In the genomic region with DNA sequence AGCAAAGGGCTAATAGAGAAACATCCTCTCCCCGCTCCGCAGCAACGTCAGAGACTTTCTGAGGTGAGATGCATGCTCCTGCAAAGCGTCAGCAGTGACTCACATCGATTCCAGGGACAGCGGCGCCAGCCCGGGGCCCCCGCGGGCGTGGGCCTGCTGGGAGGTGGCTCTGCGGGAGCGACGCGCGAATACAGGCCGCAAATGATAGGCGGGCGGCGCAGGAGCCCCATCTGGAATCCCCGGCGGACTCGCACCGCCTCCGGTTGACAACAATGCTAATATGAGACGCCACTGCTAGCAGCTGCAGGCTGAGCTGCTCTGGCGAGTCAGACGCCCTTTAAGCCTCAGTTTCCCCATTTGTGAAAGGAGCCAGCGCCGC, we compare ENCODE assay signal across 8 cellular contexts. TPM values are rescaled to one million over a fixed set of nuclear protein-coding genes. Genes with fewer than 3 reads are reported as not detected.
A peak's percentile ranks its signal among the peaks of the same experiment; 100 is the strongest.
DNase-seq lines count a peak whose midpoint lies in the region; ATAC-seq, FAIRE-seq and TF ChIP-seq lines count a peak whose summit lies in the region.

No MANE protein-coding gene starts in this region.

- peak overlapping the region; percentile 79 for H2AFZ ChIP-seq in neuron (ENCODE audit: low read depth, low read length)

- H3K36me3 ChIP-seq in neuron (ENCODE audit: insufficient read depth, low read length) (peaks cover 20% of the 10 kb centered on the region), stomach smooth muscle (ENCODE audit: control insufficient read depth in 2 of 2, insufficient read depth in 2 of 2, low read length in 2 of 2) (peaks cover 8 to 12% of the 10 kb centered on the region in 2 donors)

- no peaks in the 10 kb centered on the region for H3K27me3 ChIP-seq in neuron (ENCODE audit: insufficient read depth, low read length)
- no peaks in the 10 kb centered on the region for H3K27me3 ChIP-seq in stomach smooth muscle (ENCODE audit: control insufficient read depth in 1 of 2, insufficient read depth in 2 of 2, low read length in 2 of 2)

- ATAC-seq in GM18511 (IDR thresholded peaks at IDR 0.05; ENCODE audit: unreplicated experiment) (peak; percentile 10), HG03378 (IDR thresholded peaks at IDR 0.05; ENCODE audit: unreplicated experiment) (peak; percentile 8)

- DNase-seq in RCC 7860 (ENCODE audit: low spot score) (peak; percentile 85), fibroblast of villous mesenchyme (ENCODE audit: low read depth) (peak; percentile 91), NCI-H526 treated with DMSO at 0.1 percent for 48 hours (lab: John Stamatoyannopoulos, UW) (no peak)
- peak; percentile 87 for DNase-seq in activated T-helper 9 cell treated with anti-CD3 and anti-CD28 coated beads, Interleukin-2, amount 50 U/mL, for 16 hours (ENCODE audit: low read depth)

- no peaks in the 10 kb centered on the region for H3K9me3 ChIP-seq in neuron (ENCODE audit: low read length)
- no peaks in the 10 kb centered on the region for H3K9me3 ChIP-seq in stomach smooth muscle (ENCODE audit: control insufficient read depth in 2 of 2, low read length in 2 of 2)

- peak; percentile 30 for FAIRE-seq in RCC 7860 (lab: Jason Lieb, UNC)

- peak overlapping the region; percentile 67 for H3K27ac ChIP-seq in stomach smooth muscle (ENCODE audit: low read length)

- no peak for TF ChIP-seq CTCF in fibroblast of villous mesenchyme (IDR thresholded peaks at IDR 0.05; ENCODE audit: insufficient read depth, low read depth, low read length)

- H3K4me1 ChIP-seq in neuron (ENCODE audit: insufficient read depth, low read length), result peaks cover 14% of the 10 kb centered on the region
- peaks cover 7% of the 10 kb centered on the region for H3K4me1 ChIP-seq in stomach smooth muscle (ENCODE audit: control insufficient read depth, insufficient read depth, low read length)

- H3K9ac ChIP-seq in stomach smooth muscle (ENCODE audit: low read length in 2 of 2), result peak overlapping the region; percentile 73 to 88

- peak overlapping the region; percentile 82 for H3K4me3 ChIP-seq in fibroblast of villous mesenchyme (ENCODE audit: low read depth, low read length)
- H3K4me3 ChIP-seq in neuron (ENCODE audit: low read length), result peak overlapping the region; percentile 91
- peak overlapping the region; percentile 84 to 91 for H3K4me3 ChIP-seq in stomach smooth muscle (ENCODE audit: low read length in 2 of 2)

RNA-seq across cellular contexts. Expression of gene RANGAP1, which starts 0.6 kb away (rescaled TPM):
- total RNA-seq in fibroblast of villous mesenchyme, result 60.2 and 95.9 TPM in 2 replicates

RNA-seq across cellular contexts. Expression of gene ZC3H7B, which starts 15.9 kb away (rescaled TPM):
- total RNA-seq in fibroblast of villous mesenchyme, result 68.0 and 80.3 TPM in 2 replicates

RNA-seq across cellular contexts. Expression of gene CHADL, which starts 44.7 kb away (rescaled TPM):
- total RNA-seq in fibroblast of villous mesenchyme, result 0.43 and 0.64 TPM in 2 replicates
